Comparison of ENCODE assay signal across 9 cellular contexts in the genomic region with DNA sequence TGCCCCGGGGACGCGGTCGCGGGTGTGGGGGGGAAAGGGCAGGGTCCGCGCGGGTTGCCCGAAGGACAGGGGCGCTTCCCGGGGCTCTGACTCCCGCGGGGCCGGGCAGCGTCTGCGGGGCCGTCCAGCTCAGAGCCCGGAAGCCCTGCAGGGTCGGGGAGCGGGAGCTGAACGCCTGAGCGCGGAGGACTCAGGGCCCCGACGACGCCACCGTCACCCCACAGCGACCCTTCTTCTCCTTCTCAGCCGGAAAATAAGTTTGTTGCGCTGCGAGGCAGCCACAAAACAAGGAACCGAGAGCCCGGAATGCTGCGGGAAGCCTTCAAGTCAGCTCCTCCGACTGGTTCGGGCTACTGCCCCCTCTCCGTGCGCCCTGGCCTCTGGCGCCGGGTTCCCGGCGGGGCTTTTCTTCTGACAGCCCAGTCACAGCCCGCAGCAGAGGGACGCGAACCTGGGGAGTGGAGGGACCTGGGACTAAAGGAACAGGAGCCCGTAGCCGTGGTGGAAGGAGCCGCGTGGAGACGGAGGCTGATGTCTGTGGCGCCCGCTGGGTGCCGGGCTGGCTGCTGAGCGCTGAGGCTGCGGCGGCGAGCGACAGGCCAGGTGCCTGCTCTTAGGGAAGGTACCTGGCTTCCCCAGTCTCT. TPM values are rescaled to one million over a fixed set of nuclear protein-coding genes. Genes with fewer than 3 reads are reported as not detected.
A peak's percentile ranks its signal among the peaks of the same experiment; 100 is the strongest.
DNase-seq lines count a peak whose midpoint lies in the region; ATAC-seq lines count a peak whose summit lies in the region.
"Had no signal": no experiment of that assay in that cellular context is flagged by ENCODE, and none has a peak within 500 bp of the region (broad histone marks: within the 10 kb centered on the region; RNA-seq: fewer than 3 reads in every experiment).

No MANE protein-coding gene starts in this region.

- WGBS in mesodermal cell (ENCODE audit: insufficient coverage in 2 of 2), 2 experiments: 16% methylated on average over 40 to 51 of the region's 58 CpGs
- 1% methylated on average over 58 of the region's 58 CpGs for WGBS in urinary bladder

- H3K4me1 Mint-ChIP-seq in activated naive CD8-positive, alpha-beta T cell treated with anti-CD3 and anti-CD28 coated beads, Interleukin-2, amount 10 ng/mL, durations not matched to agents 7 days and 5 days: no peaks in the 10 kb centered on the region
- H3K4me1 Mint-ChIP-seq in activated naive CD8-positive, alpha-beta T cell treated with anti-CD3 and anti-CD28 coated beads, Interleukin-2, amount 50 U/mL, for 24 hours: peaks cover 4% of the 10 kb centered on the region

- DNase-seq in activated naive CD8-positive, alpha-beta T cell treated with anti-CD3 and anti-CD28 coated beads, Interleukin-2, amount 10 ng/mL, durations not matched to agents 7 days and 5 days: peak; percentile 25
- DNase-seq in activated naive CD8-positive, alpha-beta T cell treated with anti-CD3 and anti-CD28 coated beads, Interleukin-2, amount 50 U/mL, for 24 hours: no peak
- DNase-seq in cerebellum (ENCODE audit: low spot score): peak; percentile 42
- DNase-seq in RKO (ENCODE audit: low spot score): no peak
- DNase-seq in KG1 (lab: John Stamatoyannopoulos, UW): no peak

- H3K4me1 ChIP-seq in mesodermal cell (ENCODE audit: control insufficient read depth, insufficient read depth, low read length, poor library complexity, severe bottlenecking) (peaks cover 3% of the 10 kb centered on the region), urinary bladder (ENCODE audit: insufficient read depth) (no peaks in the 10 kb centered on the region)

- POLR2A ChIA-PET in activated naive CD8-positive, alpha-beta T cell treated with anti-CD3 and anti-CD28 coated beads, Interleukin-2, amount 10 ng/mL, durations not matched to agents 7 days and 5 days (lab: Charles Lee): no interaction called here

- H3K4me3 ChIP-seq in mesodermal cell (ENCODE audit: extremely low read depth, insufficient read depth, low read length, poor library complexity, severe bottlenecking) (peak overlapping the region; percentile 49), urinary bladder (ENCODE audit: low read depth, low read length) (peak overlapping the region; percentile 67)

- no peak for ATAC-seq in activated naive CD8-positive, alpha-beta T cell treated with anti-CD3 and anti-CD28 coated beads, Interleukin-2, amount 10 ng/mL, durations not matched to agents 7 days and 5 days (ENCODE audit: low read depth)
- ATAC-seq in activated naive CD8-positive, alpha-beta T cell treated with anti-CD3 and anti-CD28 coated beads, Interleukin-2, amount 50 U/mL, for 24 hours: no peak
- ATAC-seq in GM21447 (IDR thresholded peaks at IDR 0.05; ENCODE audit: unreplicated experiment): no peak

- H3K36me3 ChIP-seq in mesodermal cell (ENCODE audit: control insufficient read depth, insufficient read depth, low read length): no peaks in the 10 kb centered on the region
- no peaks in the 10 kb centered on the region for H3K36me3 ChIP-seq in urinary bladder (ENCODE audit: insufficient read depth)

- H3K4me3 Mint-ChIP-seq in activated naive CD8-positive, alpha-beta T cell treated with anti-CD3 and anti-CD28 coated beads, Interleukin-2, amount 10 ng/mL, durations not matched to agents 7 days and 5 days: no peak overlapping the region
- H3K4me3 Mint-ChIP-seq in activated naive CD8-positive, alpha-beta T cell treated with anti-CD3 and anti-CD28 coated beads, Interleukin-2, amount 50 U/mL, for 24 hours: no peak overlapping the region

- no peak overlapping the region for H3K27ac Mint-ChIP-seq in activated naive CD8-positive, alpha-beta T cell treated with anti-CD3 and anti-CD28 coated beads, Interleukin-2, amount 10 ng/mL, durations not matched to agents 7 days and 5 days
- H3K27ac Mint-ChIP-seq in activated naive CD8-positive, alpha-beta T cell treated with anti-CD3 and anti-CD28 coated beads, Interleukin-2, amount 50 U/mL, for 24 hours: no peak overlapping the region

- H3K27ac ChIP-seq in mesodermal cell (ENCODE audit: low read depth, low read length, severe bottlenecking) (no peak overlapping the region), urinary bladder (ENCODE audit: low read depth) (peak overlapping the region; percentile 83)

- no peaks in the 10 kb centered on the region for H3K36me3 Mint-ChIP-seq in activated naive CD8-positive, alpha-beta T cell treated with anti-CD3 and anti-CD28 coated beads, Interleukin-2, amount 10 ng/mL, durations not matched to agents 7 days and 5 days
- H3K36me3 Mint-ChIP-seq in activated naive CD8-positive, alpha-beta T cell treated with anti-CD3 and anti-CD28 coated beads, Interleukin-2, amount 50 U/mL, for 24 hours (ENCODE audit: low read depth): no peaks in the 10 kb centered on the region

- H3K27me3 Mint-ChIP-seq in activated naive CD8-positive, alpha-beta T cell treated with anti-CD3 and anti-CD28 coated beads, Interleukin-2, amount 10 ng/mL, durations not matched to agents 7 days and 5 days: peaks cover 46% of the 10 kb centered on the region
- peaks cover 45% of the 10 kb centered on the region for H3K27me3 Mint-ChIP-seq in activated naive CD8-positive, alpha-beta T cell treated with anti-CD3 and anti-CD28 coated beads, Interleukin-2, amount 50 U/mL, for 24 hours

- H3K9me3 ChIP-seq in mesodermal cell (ENCODE audit: control insufficient read depth, low read length): no peaks in the 10 kb centered on the region

- H3K9me3 Mint-ChIP-seq in activated naive CD8-positive, alpha-beta T cell treated with anti-CD3 and anti-CD28 coated beads, Interleukin-2, amount 10 ng/mL, durations not matched to agents 7 days and 5 days: no peaks in the 10 kb centered on the region
- no peaks in the 10 kb centered on the region for H3K9me3 Mint-ChIP-seq in activated naive CD8-positive, alpha-beta T cell treated with anti-CD3 and anti-CD28 coated beads, Interleukin-2, amount 50 U/mL, for 24 hours

RNA-seq across cellular contexts. Expression of a gene that starts 0.5 kb away (rescaled TPM):
- not detected for total RNA-seq in activated naive CD8-positive, alpha-beta T cell treated with anti-CD3 and anti-CD28 coated beads, Interleukin-2, amount 10 ng/mL, durations not matched to agents 7 days and 5 days
- 57.6 TPM for total RNA-seq in cerebellum
- 13.5 TPM for polyA plus RNA-seq in mesodermal cell (2013, experiment 1 of 2)
- 12.4 TPM for polyA plus RNA-seq in mesodermal cell (2013, experiment 2 of 2)
- 56.6 TPM for total RNA-seq in urinary bladder
- polyA plus RNA-seq in urinary bladder: 7.2 TPM
- total RNA-seq: RPMI7951 had no signal

Comparison
In these comparisons a context has a peak if more than half of its experiments do, and no peak if none do; other contexts are left out.
1. DNase-seq: peak in activated naive CD8-positive, alpha-beta T cell treated with anti-CD3 and anti-CD28 coated beads, Interleukin-2, amount 10 ng/mL, durations not matched to agents 7 days and 5 days (single experiment) and cerebellum (single experiment); none in activated naive CD8-positive, alpha-beta T cell treated with anti-CD3 and anti-CD28 coated beads, Interleukin-2, amount 50 U/mL, for 24 hours (single experiment), RKO (single experiment) and KG1 (single experiment).
2. RNA of a gene that starts 0.5 kb away (total RNA-seq): 57.6 TPM in cerebellum (single experiment) and 56.6 TPM in urinary bladder (single experiment); not detected in activated naive CD8-positive, alpha-beta T cell treated with anti-CD3 and anti-CD28 coated beads, Interleukin-2, amount 10 ng/mL, durations not matched to agents 7 days and 5 days; every median in the first group is over 10 times any median in the second.